ENCODE assay signal across 23 cellular contexts in genomic region chr2:67663776-67664175, GRCh38.
"Had no signal": no experiment of that assay in that cellular context is flagged by ENCODE, and none has a peak within 500 bp of the region (broad histone marks: within the 10 kb centered on the region; RNA-seq: fewer than 3 reads in every experiment).

No MANE protein-coding gene starts in this region.

- H3K4me3 ChIP-seq: esophagus squamous epithelium, lung, ovary, psoas muscle, sigmoid colon, skin epidermis, spleen, transverse colon had no signal

- H3K27ac ChIP-seq: esophagus squamous epithelium, ovary, psoas muscle, sigmoid colon, skin epidermis, spleen, transverse colon had no signal

- H3K36me3 ChIP-seq: esophagus squamous epithelium, ovary, sigmoid colon, spleen, transverse colon had no signal

- FAIRE-seq: endothelial cell of umbilical vein, frontal cortex, kidney had no signal

- H3K27me3 ChIP-seq: esophagus squamous epithelium, ovary, sigmoid colon, transverse colon had no signal

- DNase-seq: caudate nucleus; cerebellar nuclear complex; effector memory CD4-positive, alpha-beta T cell; esophagus squamous epithelium; head of caudate nucleus; kidney; natural killer cell; occipital lobe; ovary; posterior cingulate gyrus; psoas muscle; right cardiac atrium; sigmoid colon; spleen; stimulated activated naive CD4-positive, alpha-beta T cell; stimulated activated naive CD8-positive, alpha-beta T cell treated with anti-CD3 and anti-CD28 coated beads, Interleukin-15, amount 100 ng/mL, for 72 hours; substantia nigra; transverse colon had no signal

- H3K9me3 ChIP-seq: esophagus squamous epithelium, ovary, psoas muscle, spleen had no signal

- ATAC-seq: left lobe of liver; natural killer cell; psoas muscle; right cardiac atrium; stimulated activated naive CD8-positive, alpha-beta T cell treated with anti-CD3 and anti-CD28 coated beads, Interleukin-15, amount 100 ng/mL, for 72 hours had no signal
